Comparison of ENCODE assay signal across 8 cellular contexts in genomic region chr2:231960810-231961348, GRCh38. TPM values are rescaled to one million over a fixed set of nuclear protein-coding genes. Genes with fewer than 3 reads are reported as not detected.
DNase-seq lines count a peak whose midpoint lies in the region; ATAC-seq and TF ChIP-seq lines count a peak whose summit lies in the region.

No MANE protein-coding gene starts in this region.

- no peak for ATAC-seq in activated naive CD8-positive, alpha-beta T cell treated with anti-CD3 and anti-CD28 coated beads, Interleukin-2, amount 50 U/mL, for 24 hours
- ATAC-seq in left lung (peak; percentile 17), upper lobe of left lung (ENCODE audit: low FRiP score in 2 of 2) (peak in 1 of 2 donors; percentile 15), sciatic nerve (no peak)

- no peak for TF ChIP-seq POLR2A in upper lobe of left lung (IDR thresholded peaks at IDR 0.05)

- peak overlapping the region; percentile 79 for H3K27ac ChIP-seq in 22Rv1
- peak overlapping the region; percentile 74 to 88 for H3K27ac ChIP-seq in left lung
- peak overlapping the region; percentile 77 to 90 (median 88) for H3K27ac ChIP-seq in upper lobe of left lung

- 58 to 65% methylated on average over 17 to 18 of the region's 18 CpGs for WGBS in upper lobe of left lung, 2 donors

- no peak for TF ChIP-seq EP300 in upper lobe of left lung (IDR thresholded peaks at IDR 0.05)

- H3K36me3 ChIP-seq in H7 (replicated peaks; ENCODE audit: control insufficient read depth, insufficient read depth, low read length) (no peaks in the 10 kb centered on the region), left lung (no peaks in the 10 kb centered on the region), upper lobe of left lung (no peaks in the 10 kb centered on the region)

- H3K9me3 ChIP-seq in left lung (no peaks in the 10 kb centered on the region), upper lobe of left lung (no peaks in the 10 kb centered on the region)

- H3K9me3 Mint-ChIP-seq in activated naive CD8-positive, alpha-beta T cell treated with anti-CD3 and anti-CD28 coated beads, Interleukin-2, amount 50 U/mL, for 24 hours = peaks cover 3% of the 10 kb centered on the region

- no peaks in the 10 kb centered on the region for H3K27me3 Mint-ChIP-seq in activated naive CD8-positive, alpha-beta T cell treated with anti-CD3 and anti-CD28 coated beads, Interleukin-2, amount 50 U/mL, for 24 hours

- in situ Hi-C loops in GM13976 (cut with MboI; ENCODE audit: low sequenced_read_pairs, unreplicated experiment) = no loop called here

- peaks cover 39% of the 10 kb centered on the region for H3K4me1 Mint-ChIP-seq in activated naive CD8-positive, alpha-beta T cell treated with anti-CD3 and anti-CD28 coated beads, Interleukin-2, amount 50 U/mL, for 24 hours

- peak overlapping the region; percentile 93 for H3K27ac Mint-ChIP-seq in activated naive CD8-positive, alpha-beta T cell treated with anti-CD3 and anti-CD28 coated beads, Interleukin-2, amount 50 U/mL, for 24 hours

- peak overlapping the region; percentile 88 for H3K4me3 Mint-ChIP-seq in activated naive CD8-positive, alpha-beta T cell treated with anti-CD3 and anti-CD28 coated beads, Interleukin-2, amount 50 U/mL, for 24 hours

- intact Hi-C loops in left lung (cut with DNase I) (no loop called here), sciatic nerve (cut with DNase I) (no loop called here)

- H3K4me1 ChIP-seq in left lung (peaks cover 3 to 37% of the 10 kb centered on the region in 2 donors), upper lobe of left lung (peaks cover 12 to 33% (median 16%) of the 10 kb centered on the region in 4 donors)

- DNase-seq in H7 (no peak), left lung (peak in 1 of 2 donors; percentile 34), upper lobe of left lung (peak in 1 of 2 donors; percentile 13), sciatic nerve (ENCODE audit: low spot score) (no peak), SHP77 treated with DMSO at 0.1 percent for 48 hours (lab: John Stamatoyannopoulos, UW) (no peak), GM13976 (ENCODE audit: low spot score) (no peak)
- DNase-seq in activated naive CD8-positive, alpha-beta T cell treated with anti-CD3 and anti-CD28 coated beads, Interleukin-2, amount 50 U/mL, for 24 hours = no peak

- TF ChIP-seq CTCF in 22Rv1 (IDR thresholded peaks at IDR 0.05) (no peak), left lung (IDR thresholded peaks at IDR 0.05) (no peak), upper lobe of left lung (IDR thresholded peaks at IDR 0.05) (no peak), GM13976 (IDR thresholded peaks at IDR 0.05; ENCODE audit: borderline replicate concordance, control extremely low read depth, extremely low read depth, insufficient read depth, missing control alignments) (no peak)

- H3K4me3 ChIP-seq in H7 (ENCODE audit: insufficient read depth, low read depth, low read length) (peak overlapping the region; percentile 92), left lung (peak overlapping the region; percentile 80 to 94), upper lobe of left lung (peak overlapping the region; percentile 64 to 100 (median 94))

- peaks cover 6% of the 10 kb centered on the region for H3K36me3 Mint-ChIP-seq in activated naive CD8-positive, alpha-beta T cell treated with anti-CD3 and anti-CD28 coated beads, Interleukin-2, amount 50 U/mL, for 24 hours (ENCODE audit: low read depth)

- H3K27me3 ChIP-seq in H7 (ENCODE audit: control insufficient read depth, insufficient read depth, low read length) (no peaks in the 10 kb centered on the region), left lung (no peaks in the 10 kb centered on the region), upper lobe of left lung (no peaks in the 10 kb centered on the region)

RNA-seq across cellular contexts. Expression of gene DIS3L2, which starts 0.6 kb away (rescaled TPM):
- total RNA-seq in H7 (2014; rRNA removed; shearing (Covaris generic)) = 22.7 and 26.5 TPM in 2 replicates
- total RNA-seq in left lung = 10 to 100 TPM; 25.2 to 32.3 TPM
- 10 to 100 TPM; 31.2 to 98.5 (median 50.3) TPM for total RNA-seq in upper lobe of left lung
- total RNA-seq in sciatic nerve = 46.5 TPM

RNA-seq across cellular contexts. Expression of gene NPPC, which starts 34.7 kb away (rescaled TPM):
- total RNA-seq in H7 (2014; rRNA removed; shearing (Covaris generic)) = 0.18 and 1.1 TPM in 2 replicates
- total RNA-seq in left lung = not detected
- not detected for total RNA-seq in upper lobe of left lung
- 0.67 TPM for total RNA-seq in sciatic nerve
